In genomic region chr19:18007939-18008673, GRCh38 we compare ENCODE assay signal across 1 cellular context.
TF ChIP-seq lines count a peak whose summit lies in the region.

Gene ARRDC2 (plus strand): TSS chr19:18008170. CDS start chr19:18008311, 141 bp downstream.

TF ChIP-seq in GM23338, 12 proteins besides CTCF, POLR2A, EP300 and RAD21 (continued from another document):
- TF ChIP-seq ZNF462 (CRISPR knock-in tag; IDR thresholded peaks at IDR 0.05) = no peak
- TF ChIP-seq JUNB (IDR thresholded peaks at IDR 0.05; ENCODE audit: unreplicated experiment) = no peak
- TF ChIP-seq, protein P1, sequence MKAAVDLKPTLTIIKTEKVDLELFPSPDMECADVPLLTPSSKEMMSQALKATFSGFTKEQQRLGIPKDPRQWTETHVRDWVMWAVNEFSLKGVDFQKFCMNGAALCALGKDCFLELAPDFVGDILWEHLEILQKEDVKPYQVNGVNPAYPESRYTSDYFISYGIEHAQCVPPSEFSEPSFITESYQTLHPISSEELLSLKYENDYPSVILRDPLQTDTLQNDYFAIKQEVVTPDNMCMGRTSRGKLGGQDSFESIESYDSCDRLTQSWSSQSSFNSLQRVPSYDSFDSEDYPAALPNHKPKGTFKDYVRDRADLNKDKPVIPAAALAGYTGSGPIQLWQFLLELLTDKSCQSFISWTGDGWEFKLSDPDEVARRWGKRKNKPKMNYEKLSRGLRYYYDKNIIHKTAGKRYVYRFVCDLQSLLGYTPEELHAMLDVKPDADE (IDR thresholded peaks at IDR 0.05) = no peak
- TF ChIP-seq STAT1 (IDR thresholded peaks at IDR 0.05; ENCODE audit: unreplicated experiment) = no peak
- no peak for TF ChIP-seq NANOG (IDR thresholded peaks at IDR 0.05; ENCODE audit: borderline replicate concordance)
- TF ChIP-seq POLR2AphosphoS5 (IDR thresholded peaks at IDR 0.05; ENCODE audit: low read depth) = 0 out of 2 replicates have a peak, but pooled peaks have one; percentile 26
- peak; percentile 63 for TF ChIP-seq CREB1 (CRISPR knock-in tag; IDR thresholded peaks at IDR 0.05; ENCODE audit: low read depth)
TF ChIP-seq in GM23338: peak in this region for 2.
